8 cellular contexts compared by ENCODE assay signal in genomic region chr3:79018671-79019136, GRCh38.
A peak's percentile ranks its signal among the peaks of the same experiment; 100 is the strongest.
DNase-seq lines count a peak whose midpoint lies in the region; ATAC-seq and TF ChIP-seq lines count a peak whose summit lies in the region.

No MANE protein-coding gene starts in this region.

- no peak overlapping the region for H3K27ac ChIP-seq in SK-N-MC
- H3K27ac ChIP-seq in esophagus (ENCODE audit: low read depth in 2 of 2, low read length in 1 of 2), result peak overlapping the region; percentile 90 to 91
- peak overlapping the region; percentile 74 to 87 (median 82) for H3K27ac ChIP-seq in upper lobe of left lung
- no peak overlapping the region for H3K27ac ChIP-seq in effector memory CD4-positive, alpha-beta T cell (ENCODE audit: insufficient read depth, low read length, poor library complexity, severe bottlenecking)

- H3K9ac ChIP-seq in SK-N-MC (ENCODE audit: insufficient read length), result peak overlapping the region; percentile 98

- no peaks in the 10 kb centered on the region for H3K36me3 Mint-ChIP-seq in mesothelial cell of epicardium

- no peak for TF ChIP-seq EP300 in upper lobe of left lung (IDR thresholded peaks at IDR 0.05)

- H3K27me3 ChIP-seq in esophagus (ENCODE audit: control insufficient read depth in 1 of 2, insufficient read depth in 2 of 2, low read length in 2 of 2) (no peaks in the 10 kb centered on the region), upper lobe of left lung (no peaks in the 10 kb centered on the region)
- no peaks in the 10 kb centered on the region for H3K27me3 ChIP-seq in effector memory CD4-positive, alpha-beta T cell (replicated peaks; ENCODE audit: control insufficient read depth, insufficient read depth, low read length, poor library complexity, severe bottlenecking)

- ATAC-seq in HG02759 (IDR thresholded peaks at IDR 0.05; ENCODE audit: unreplicated experiment) (peak; percentile 49), upper lobe of left lung (ENCODE audit: low FRiP score in 2 of 2) (peak; percentile 82 to 84)

- H3K27me3 Mint-ChIP-seq in mesothelial cell of epicardium (ENCODE audit: low read depth), result no peaks in the 10 kb centered on the region

- DNase-seq in GM04503 (ENCODE audit: low read depth) (peak; percentile 29), SK-N-MC (ENCODE audit: low read depth, low spot score) (no peak), mesothelial cell of epicardium (ENCODE audit: low spot score in 2 of 2, unreplicated experiment in 2 of 2) (peak; percentile 43 to 72), upper lobe of left lung (peak; percentile 33 to 91), superior temporal gyrus (ENCODE audit: extremely low spot score) (no peak)
- no peak for DNase-seq in effector memory CD4-positive, alpha-beta T cell

- no peak for TF ChIP-seq POLR2A in upper lobe of left lung (IDR thresholded peaks at IDR 0.05)

- H3K36me3 ChIP-seq in SK-N-MC (ENCODE audit: insufficient read depth, low read length) (no peaks in the 10 kb centered on the region), esophagus (ENCODE audit: control insufficient read depth in 2 of 2, insufficient read depth in 2 of 2, low read length in 1 of 2) (no peaks in the 10 kb centered on the region), upper lobe of left lung (no peaks in the 10 kb centered on the region)
- no peaks in the 10 kb centered on the region for H3K36me3 ChIP-seq in effector memory CD4-positive, alpha-beta T cell (ENCODE audit: control insufficient read depth, insufficient read depth, low read length)

- H3K4me3 ChIP-seq in SK-N-MC, result peak overlapping the region; percentile 88
- H3K4me3 ChIP-seq in esophagus (ENCODE audit: low read depth in 1 of 2, low read length in 2 of 2), result peak overlapping the region; percentile 68 to 77
- H3K4me3 ChIP-seq in upper lobe of left lung, result peak overlapping the region; percentile 36 to 87 (median 74)
- no peak overlapping the region for H3K4me3 ChIP-seq in effector memory CD4-positive, alpha-beta T cell (ENCODE audit: insufficient read depth, low read depth, low read length, poor library complexity, severe bottlenecking)

- H3K4me1 Mint-ChIP-seq in mesothelial cell of epicardium, result peaks cover 32% of the 10 kb centered on the region

- no peaks in the 10 kb centered on the region for H3K4me1 ChIP-seq in esophagus (ENCODE audit: control insufficient read depth in 2 of 2, insufficient read depth in 2 of 2, low read length in 1 of 2)
- peaks cover 0 to 8% (median 4%) of the 10 kb centered on the region in 4 donors for H3K4me1 ChIP-seq in upper lobe of left lung
- no peaks in the 10 kb centered on the region for H3K4me1 ChIP-seq in effector memory CD4-positive, alpha-beta T cell (ENCODE audit: control insufficient read depth, insufficient read depth, low read length, poor library complexity, severe bottlenecking)

- H3K27ac Mint-ChIP-seq in mesothelial cell of epicardium, result no peak overlapping the region

- whole genome bisulfite sequencing in esophagus, 2 donors, result 1 to 3% methylated on average over 42 to 44 of the region's 44 CpGs
- WGBS in upper lobe of left lung, 2 donors, result 4% methylated on average over 39 of the region's 44 CpGs; no CpG with 5 or more reads in 1 of the 2 donors

- H3K9me3 Mint-ChIP-seq in mesothelial cell of epicardium, result no peaks in the 10 kb centered on the region

- TF ChIP-seq CTCF in mesothelial cell of epicardium (IDR thresholded peaks at IDR 0.05; ENCODE audit: unreplicated experiment) (no peak), upper lobe of left lung (IDR thresholded peaks at IDR 0.05) (no peak)

- H3K4me3 Mint-ChIP-seq in mesothelial cell of epicardium, result no peak overlapping the region

- no peaks in the 10 kb centered on the region for H3K9me3 ChIP-seq in SK-N-MC (ENCODE audit: low read depth, low read length)
- H3K9me3 ChIP-seq in esophagus (ENCODE audit: control insufficient read depth in 2 of 2, insufficient read depth in 1 of 2, low read depth in 1 of 2, low read length in 1 of 2), result no peaks in the 10 kb centered on the region
- H3K9me3 ChIP-seq in upper lobe of left lung, result no peaks in the 10 kb centered on the region
- H3K9me3 ChIP-seq in effector memory CD4-positive, alpha-beta T cell (ENCODE audit: control insufficient read depth, low read length), result no peaks in the 10 kb centered on the region

Comparison
In these comparisons a context has a peak if more than half of its experiments do, and no peak if none do; other contexts are left out.
1. DNase-seq: peak in GM04503 (single experiment), mesothelial cell of epicardium (2 of 2) and upper lobe of left lung (2 of 2); none in SK-N-MC (single experiment), superior temporal gyrus (single experiment) and effector memory CD4-positive, alpha-beta T cell (0 of 3).
2. H3K27ac ChIP-seq: peak in esophagus (2 of 2) and upper lobe of left lung (4 of 4); none in SK-N-MC (single experiment) and effector memory CD4-positive, alpha-beta T cell (single experiment).